ENCODE assay signal across 10 cellular contexts in the genomic region with DNA sequence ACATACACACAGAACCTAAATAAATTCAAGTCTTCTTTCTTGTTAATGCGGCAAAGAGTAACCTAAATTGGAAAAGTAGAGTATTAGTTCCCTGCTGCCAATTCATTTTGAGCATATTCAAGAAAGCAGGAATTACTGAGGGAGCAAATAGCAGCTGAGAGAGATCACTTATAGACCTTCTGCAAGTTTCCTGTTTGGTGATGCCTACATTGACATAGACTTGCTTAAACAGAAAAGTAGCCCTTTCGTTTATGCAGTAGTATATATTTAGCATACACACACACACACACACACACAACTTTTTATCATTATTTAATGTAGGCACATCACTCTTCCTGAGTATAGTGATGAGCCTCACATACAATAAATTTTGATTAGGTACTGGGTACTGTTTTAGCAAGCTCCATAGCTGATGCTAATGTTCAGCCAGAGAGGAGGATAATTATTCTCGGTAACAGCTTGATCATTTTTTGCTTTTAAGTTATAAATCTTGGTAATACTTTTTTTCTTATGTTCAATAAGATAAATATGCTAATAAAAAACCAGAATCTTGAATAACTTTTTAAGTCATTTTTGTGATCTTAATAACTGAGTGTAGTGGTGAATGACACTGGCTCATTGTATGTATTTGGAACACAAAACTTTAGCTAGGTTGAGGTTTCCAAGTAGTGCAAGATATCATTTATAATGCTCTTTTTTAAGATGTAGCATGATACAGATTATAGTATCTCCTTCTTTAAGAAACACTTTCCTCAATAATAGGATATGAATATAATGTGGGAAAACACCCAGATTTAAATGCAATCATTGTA.
A peak's percentile ranks its signal among the peaks of the same experiment; 100 is the strongest.
DNase-seq lines count a peak whose midpoint lies in the region; FAIRE-seq and TF ChIP-seq lines count a peak whose summit lies in the region.
"Had no signal": no experiment of that assay in that cellular context is flagged by ENCODE, and none has a peak within 500 bp of the region (broad histone marks: within the 10 kb centered on the region; RNA-seq: fewer than 3 reads in every experiment).

No MANE protein-coding gene starts in this region.

- no peak for TF ChIP-seq CTCF in OCI-LY3 (IDR thresholded peaks at IDR 0.05; ENCODE audit: low read depth, low read length)
- no peak for TF ChIP-seq CTCF in endothelial cell of umbilical vein (IDR thresholded peaks at IDR 0.05; ENCODE audit: extremely low read depth in 1 of 2, insufficient read depth in 1 of 2, low read depth in 1 of 2, low read length in 2 of 2)

- H3K9me1 ChIP-seq in endothelial cell of umbilical vein (replicated peaks; ENCODE audit: control insufficient read depth, extremely low read depth, insufficient read depth, low read length): no peaks in the 10 kb centered on the region

- peak; percentile 2 for DNase-seq in DMS53 (lab: John Stamatoyannopoulos, UW)
- no peak for DNase-seq in DMS53 treated with DMSO at 0.1 percent for 48 hours (lab: John Stamatoyannopoulos, UW; ENCODE audit: unreplicated experiment)
- DNase-seq in endothelial cell of umbilical vein (ENCODE audit: low read depth, low spot score): peak; percentile 42
- DNase-seq in DMS153 (lab: John Stamatoyannopoulos, UW): no peak
- DNase-seq in NCI-H524 (lab: John Stamatoyannopoulos, UW): no peak
- no peak for DNase-seq in islet precursor cell
- DNase-seq: glutamatergic neuron had no signal

- peak overlapping the region; percentile 31 for H3K4me2 ChIP-seq in OCI-LY3 (ENCODE audit: low read length)
- peak overlapping the region; percentile 32 for H3K4me2 ChIP-seq in endothelial cell of umbilical vein (ENCODE audit: insufficient read depth, low read length)
- H3K4me2 ChIP-seq in skeletal muscle satellite cell (ENCODE audit: low read length): peak overlapping the region; percentile 22

- H3K79me2 ChIP-seq in OCI-LY3 (ENCODE audit: low read length): peaks cover 76% of the 10 kb centered on the region
- H3K79me2 ChIP-seq in endothelial cell of umbilical vein (ENCODE audit: control insufficient read depth, insufficient read depth, low read length): peaks cover 94% of the 10 kb centered on the region

- no peak overlapping the region for H3K4me3 ChIP-seq in OCI-LY3 (ENCODE audit: low read length)
- no peak overlapping the region for H3K4me3 ChIP-seq in endothelial cell of umbilical vein (replicated peaks in 1 of 3; ENCODE audit: insufficient read depth in 1 of 3, low read depth in 1 of 3, low read length in 3 of 3)
- no peak overlapping the region for H3K4me3 ChIP-seq in skeletal muscle satellite cell (ENCODE audit: low read length)

- no TSS peak for BruUV-seq in endothelial cell of umbilical vein (replicated peaks; lab: Mats Ljungman, UMichigan)

- CTCF ChIA-PET in endothelial cell of umbilical vein (lab: Charles Lee): interaction anchor here (0.6 to 3.1 kb wide), 37 partner anchors 8 to 674 kb away, joined by 3 to 43 read pairs (median 4); no protein-coding TSS in a partner anchor

- dilution Hi-C loops in endothelial cell of umbilical vein (cut with MboI; ENCODE audit: extremely low pct_ligation_motif_present, low sequenced_read_pairs): no loop called here

- no peak for TF ChIP-seq POLR2A in endothelial cell of umbilical vein (IDR thresholded peaks at IDR 0.05; ENCODE audit: low read depth, low read length)

- peak; percentile 40 for FAIRE-seq in endothelial cell of umbilical vein (lab: Jason Lieb, UNC)

- H2AFZ ChIP-seq in OCI-LY3 (ENCODE audit: low read depth, low read length) (no peak overlapping the region), endothelial cell of umbilical vein (ENCODE audit: low read depth, low read length) (no peak overlapping the region)

- peaks cover 26% of the 10 kb centered on the region for H3K4me1 ChIP-seq in OCI-LY3 (ENCODE audit: low read length)
- H3K4me1 ChIP-seq in endothelial cell of umbilical vein (ENCODE audit: control insufficient read depth, extremely low read depth, insufficient read depth, low read length): peaks cover 12% of the 10 kb centered on the region
- H3K4me1 ChIP-seq in skeletal muscle satellite cell (ENCODE audit: control insufficient read depth, insufficient read depth, low read length): peaks cover 19% of the 10 kb centered on the region

- intact Hi-C loops in endothelial cell of umbilical vein (cut with micrococcal nuclease): loop anchor here (1.0 to 10.0 kb wide), 6 partner anchors 96 to 519 kb away; no protein-coding TSS in a partner anchor

- H3K27me3 ChIP-seq in OCI-LY3 (ENCODE audit: low read depth, low read length) (no peaks in the 10 kb centered on the region), endothelial cell of umbilical vein (ENCODE audit: control insufficient read depth in 2 of 2, insufficient read depth in 2 of 2, low read length in 2 of 2) (no peaks in the 10 kb centered on the region), skeletal muscle satellite cell (ENCODE audit: control insufficient read depth, insufficient read depth, low read length) (no peaks in the 10 kb centered on the region)

- H3K9ac ChIP-seq in OCI-LY3 (ENCODE audit: low read length) (no peak overlapping the region), endothelial cell of umbilical vein (replicated peaks; ENCODE audit: extremely low read depth, insufficient read depth, low read length) (peak overlapping the region; percentile 29), skeletal muscle satellite cell (ENCODE audit: low read depth, low read length) (peak overlapping the region; percentile 54)

- POLR2A ChIA-PET in endothelial cell of umbilical vein (lab: Charles Lee): interaction anchor here (0.6 to 0.7 kb wide), 2 partner anchors 124 to 371 kb away, joined by 4 to 6 read pairs; no protein-coding TSS in a partner anchor

- peaks cover 73% of the 10 kb centered on the region for H4K20me1 ChIP-seq in OCI-LY3 (ENCODE audit: insufficient read depth, low read length)
- peaks cover 8% of the 10 kb centered on the region for H4K20me1 ChIP-seq in endothelial cell of umbilical vein (replicated peaks; ENCODE audit: control insufficient read depth, extremely low read depth, insufficient read depth, low read length)

- H3K36me3 ChIP-seq in OCI-LY3 (replicated peaks; ENCODE audit: low read depth, low read length) (peaks cover 30% of the 10 kb centered on the region), endothelial cell of umbilical vein (ENCODE audit: control insufficient read depth in 2 of 2, extremely low read depth in 1 of 2, insufficient read depth in 2 of 2, low read length in 2 of 2) (peaks cover 10 to 24% of the 10 kb centered on the region in 2 experiments), skeletal muscle satellite cell (ENCODE audit: insufficient read depth, low read length) (peaks cover 43% of the 10 kb centered on the region)

- H3K27ac ChIP-seq in OCI-LY3 (ENCODE audit: low read length): no peak overlapping the region; the same call in 1 of the 2 replicates
- peak overlapping the region; percentile 14 for H3K27ac ChIP-seq in endothelial cell of umbilical vein (ENCODE audit: insufficient read depth, low read depth, low read length)
- H3K27ac ChIP-seq: 22Rv1 had no signal

- no peaks in the 10 kb centered on the region for H3K9me3 ChIP-seq in OCI-LY3 (ENCODE audit: insufficient read depth, low read length)
- no peaks in the 10 kb centered on the region for H3K9me3 ChIP-seq in endothelial cell of umbilical vein (replicated peaks; ENCODE audit: control insufficient read depth, insufficient read depth, low read length)
- no peaks in the 10 kb centered on the region for H3K9me3 ChIP-seq in skeletal muscle satellite cell (replicated peaks; ENCODE audit: low read length)

TF ChIP-seq in endothelial cell of umbilical vein, 7 proteins besides CTCF, POLR2A, EP300 and RAD21:
- TF ChIP-seq, protein P1, sequence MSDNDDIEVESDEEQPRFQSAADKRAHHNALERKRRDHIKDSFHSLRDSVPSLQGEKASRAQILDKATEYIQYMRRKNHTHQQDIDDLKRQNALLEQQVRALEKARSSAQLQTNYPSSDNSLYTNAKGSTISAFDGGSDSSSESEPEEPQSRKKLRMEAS (IDR thresholded peaks at IDR 0.05; ENCODE audit: insufficient read depth, insufficient read length): no peak
- TF ChIP-seq MYC (IDR thresholded peaks at IDR 0.05; ENCODE audit: low read depth, low read length) (no peak), JUN (IDR thresholded peaks at IDR 0.05; ENCODE audit: borderline replicate concordance, insufficient read depth, insufficient read length, low read depth) (no peak), POLR2AphosphoS5 (IDR thresholded peaks at IDR 0.05; ENCODE audit: insufficient read depth, low read depth, low read length) (no peak), EZH2 (IDR thresholded peaks at IDR 0.05; ENCODE audit: borderline replicate concordance, low read depth, low read length, severe bottlenecking) (no peak), FOS (IDR thresholded peaks at IDR 0.05; ENCODE audit: borderline replicate concordance, insufficient read depth, low read length) (no peak), GATA2 (IDR thresholded peaks at IDR 0.05; ENCODE audit: insufficient read depth, insufficient read length, low read depth, low read length) (no peak)

Comparison
In these comparisons a context has a peak if more than half of its experiments do, and no peak if none do; other contexts are left out.
1. DNase-seq: peak in DMS53 (single experiment) and endothelial cell of umbilical vein (single experiment); none in DMS53 treated with DMSO at 0.1 percent for 48 hours (single experiment), DMS153 (single experiment), NCI-H524 (0 of 2) and islet precursor cell (single experiment).
2. Peak in every context shown above with its lines, with median percentiles within 50 percentile points of each other: H3K4me2 ChIP-seq.